1 cellular context compared by ENCODE assay signal in the genomic region with DNA sequence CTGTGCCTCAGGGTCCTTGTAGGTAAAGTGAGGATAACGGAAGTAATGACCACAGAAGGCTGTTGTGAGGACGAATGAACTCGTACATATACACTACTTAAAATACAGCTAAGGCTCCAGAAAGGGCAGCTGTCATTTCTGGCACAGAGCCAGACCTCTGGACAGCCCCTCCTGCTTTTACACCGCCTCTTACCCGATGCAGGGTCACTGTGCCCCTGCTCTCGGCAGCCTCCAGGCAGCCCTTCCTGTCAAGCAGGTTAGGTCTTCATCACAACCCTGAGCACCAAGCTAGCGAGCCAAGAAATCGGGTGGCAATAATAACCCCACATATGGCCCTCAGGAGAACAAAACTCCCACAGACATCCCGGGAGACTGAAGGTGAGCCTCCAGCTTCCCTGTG.
A peak's percentile ranks its signal among the peaks of the same experiment; 100 is the strongest.
TF ChIP-seq lines count a peak whose summit lies in the region.

No MANE protein-coding gene starts in this region.

TF ChIP-seq in HepG2, 621 proteins besides CTCF, POLR2A, EP300 and RAD21:
- TF ChIP-seq, protein P1, sequence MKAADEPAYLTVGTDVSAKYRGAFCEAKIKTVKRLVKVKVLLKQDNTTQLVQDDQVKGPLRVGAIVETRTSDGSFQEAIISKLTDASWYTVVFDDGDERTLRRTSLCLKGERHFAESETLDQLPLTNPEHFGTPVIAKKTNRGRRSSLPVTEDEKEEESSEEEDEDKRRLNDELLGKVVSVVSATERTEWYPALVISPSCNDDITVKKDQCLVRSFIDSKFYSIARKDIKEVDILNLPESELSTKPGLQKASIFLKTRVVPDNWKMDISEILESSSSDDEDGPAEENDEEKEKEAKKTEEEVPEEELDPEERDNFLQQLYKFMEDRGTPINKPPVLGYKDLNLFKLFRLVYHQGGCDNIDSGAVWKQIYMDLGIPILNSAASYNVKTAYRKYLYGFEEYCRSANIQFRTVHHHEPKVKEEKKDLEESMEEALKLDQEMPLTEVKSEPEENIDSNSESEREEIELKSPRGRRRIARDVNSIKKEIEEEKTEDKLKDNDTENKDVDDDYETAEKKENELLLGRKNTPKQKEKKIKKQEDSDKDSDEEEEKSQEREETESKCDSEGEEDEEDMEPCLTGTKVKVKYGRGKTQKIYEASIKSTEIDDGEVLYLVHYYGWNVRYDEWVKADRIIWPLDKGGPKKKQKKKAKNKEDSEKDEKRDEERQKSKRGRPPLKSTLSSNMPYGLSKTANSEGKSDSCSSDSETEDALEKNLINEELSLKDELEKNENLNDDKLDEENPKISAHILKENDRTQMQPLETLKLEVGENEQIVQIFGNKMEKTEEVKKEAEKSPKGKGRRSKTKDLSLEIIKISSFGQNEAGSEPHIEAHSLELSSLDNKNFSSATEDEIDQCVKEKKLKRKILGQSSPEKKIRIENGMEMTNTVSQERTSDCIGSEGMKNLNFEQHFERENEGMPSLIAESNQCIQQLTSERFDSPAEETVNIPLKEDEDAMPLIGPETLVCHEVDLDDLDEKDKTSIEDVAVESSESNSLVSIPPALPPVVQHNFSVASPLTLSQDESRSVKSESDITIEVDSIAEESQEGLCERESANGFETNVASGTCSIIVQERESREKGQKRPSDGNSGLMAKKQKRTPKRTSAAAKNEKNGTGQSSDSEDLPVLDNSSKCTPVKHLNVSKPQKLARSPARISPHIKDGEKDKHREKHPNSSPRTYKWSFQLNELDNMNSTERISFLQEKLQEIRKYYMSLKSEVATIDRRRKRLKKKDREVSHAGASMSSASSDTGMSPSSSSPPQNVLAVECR (CRISPR knock-in tag; IDR thresholded peaks at IDR 0.05; ENCODE audit: borderline replicate concordance): no peak
- no peak for TF ChIP-seq TGIF2 (CRISPR knock-in tag; IDR thresholded peaks at IDR 0.05)
- peak; percentile 31; the same call in 1 of the 2 replicates for TF ChIP-seq LCORL (IDR thresholded peaks at IDR 0.05)
- TF ChIP-seq LCORL (CRISPR knock-in tag; IDR thresholded peaks at IDR 0.05): no peak
- TF ChIP-seq ZNF274 (CRISPR knock-in tag; IDR thresholded peaks at IDR 0.05): no peak
- no peak for TF ChIP-seq TOPORS (CRISPR knock-in tag; IDR thresholded peaks at IDR 0.05)
- TF ChIP-seq ZNF615 (CRISPR knock-in tag; IDR thresholded peaks at IDR 0.05; ENCODE audit: borderline replicate concordance): no peak
- TF ChIP-seq ZFYVE20 (CRISPR knock-in tag; IDR thresholded peaks at IDR 0.05; ENCODE audit: borderline replicate concordance, low read depth): no peak
- TF ChIP-seq ZFP37 (CRISPR knock-in tag; IDR thresholded peaks at IDR 0.05; ENCODE audit: borderline replicate concordance): no peak
